Comparison of ENCODE assay signal across 7 cellular contexts in the genomic region with DNA sequence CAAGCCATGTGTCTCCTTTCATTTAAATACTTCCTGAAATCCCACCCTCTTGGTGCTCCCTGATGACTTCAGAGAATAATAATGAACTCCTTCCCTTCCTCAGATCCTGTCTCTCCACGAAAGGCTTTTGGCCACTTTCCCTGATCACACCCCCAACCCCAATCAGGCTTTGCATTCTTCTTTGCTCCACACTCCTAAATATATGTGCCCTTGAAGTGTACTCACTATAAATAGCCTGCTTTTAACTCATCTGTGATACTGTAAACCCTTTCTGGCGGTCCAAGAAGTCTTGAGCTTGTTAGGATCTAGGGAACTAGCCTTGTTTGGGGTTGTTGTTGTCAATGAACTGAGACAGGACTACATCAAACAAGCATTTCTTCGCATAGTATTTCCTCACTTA. TPM values are rescaled to one million over a fixed set of nuclear protein-coding genes. Genes with fewer than 3 reads are reported as not detected.
"Had no signal": no experiment of that assay in that cellular context is flagged by ENCODE, and none has a peak within 500 bp of the region (broad histone marks: within the 10 kb centered on the region; RNA-seq: fewer than 3 reads in every experiment).

No MANE protein-coding gene starts in this region.

- DNase-seq: GM23248, H9, HCEC 1CT, IMR-90 had no signal

- H3K4me3 ChIP-seq: GM23248, K562 had no signal

- H3K27ac ChIP-seq: GM23248 had no signal

- H3K27ac Mint-ChIP-seq: H9 had no signal

- H3K9me3 Mint-ChIP-seq: H9 had no signal

- H3K4me3 Mint-ChIP-seq: H9 had no signal

RNA-seq across cellular contexts. Expression of a gene that starts 16.1 kb away (rescaled TPM):
- total RNA-seq: GM23248, H1, H9, HT-29, IMR-90, K562 had no signal
- polyA plus RNA-seq: GM23248, IMR-90, K562 had no signal
